In the genomic region with DNA sequence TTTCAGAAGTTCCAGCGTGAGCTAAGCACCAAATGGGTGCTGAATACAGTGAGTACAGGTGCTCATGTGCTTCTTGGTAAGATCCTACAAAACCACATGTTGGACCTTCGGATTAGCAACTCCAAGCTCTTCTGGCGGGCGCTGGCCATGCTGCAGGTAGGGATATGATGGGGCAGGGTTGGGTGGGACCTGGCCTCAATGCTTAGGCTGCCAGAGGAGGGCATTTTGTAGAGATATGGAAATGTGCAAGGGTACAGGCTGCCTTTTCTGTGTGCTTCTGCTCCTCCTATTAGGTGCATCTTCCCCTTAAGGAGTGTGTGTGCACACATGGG, we compare ENCODE assay signal across 6 cellular contexts. TPM values are rescaled to one million over a fixed set of nuclear protein-coding genes. Genes with fewer than 3 reads are reported as not detected.
"Had no signal": no experiment of that assay in that cellular context is flagged by ENCODE, and none has a peak within 500 bp of the region (broad histone marks: within the 10 kb centered on the region; RNA-seq: fewer than 3 reads in every experiment).

No MANE protein-coding gene starts in this region.

- H3K4me3 Mint-ChIP-seq: H9 had no signal

- H2AFZ ChIP-seq: GM23248 had no signal

- H3K4me3 ChIP-seq: GM23248 had no signal

- H3K27ac Mint-ChIP-seq: H9 had no signal

- DNase-seq: GM23248, H9, HCEC 1CT, IMR-90, KBM-7 had no signal

- H3K27ac ChIP-seq: GM23248 had no signal

- H3K9ac ChIP-seq: GM23248 had no signal

- H3K9me3 Mint-ChIP-seq: H9 had no signal

RNA-seq across cellular contexts. Expression of gene FNDC4, which starts 23.7 kb away (rescaled TPM):
- total RNA-seq: HT-29 had no signal
